In genomic region chr1:173489149-173489600, GRCh38 we compare ENCODE assay signal across 13 cellular contexts. TPM values are rescaled to one million over a fixed set of nuclear protein-coding genes. Genes with fewer than 3 reads are reported as not detected.
DNase-seq lines count a peak whose midpoint lies in the region; ATAC-seq, FAIRE-seq and TF ChIP-seq lines count a peak whose summit lies in the region.
"Had no signal": no experiment of that assay in that cellular context is flagged by ENCODE, and none has a peak within 500 bp of the region (broad histone marks: within the 10 kb centered on the region; RNA-seq: fewer than 3 reads in every experiment).

No MANE protein-coding gene starts in this region.

- no peaks in the 10 kb centered on the region for H3K79me2 ChIP-seq in DND-41 (ENCODE audit: insufficient read depth, low read length)
- 0 out of 3 replicates have a peak, but pooled peaks cover 2% of the 10 kb centered on the region for H3K79me2 ChIP-seq in K562 (ENCODE audit: control insufficient read depth, insufficient read depth, low read length)

- no peaks in the 10 kb centered on the region for H3K4me1 ChIP-seq in DND-41 (ENCODE audit: insufficient read depth, low read length)
- no peaks in the 10 kb centered on the region for H3K4me1 ChIP-seq in K562 (replicated peaks in 1 of 2; ENCODE audit: control insufficient read depth in 2 of 2, insufficient read depth in 2 of 2, low read length in 2 of 2)
- no peaks in the 10 kb centered on the region for H3K4me1 ChIP-seq in right lobe of liver
- no peaks in the 10 kb centered on the region for H3K4me1 ChIP-seq in tibial nerve
- H3K4me1 ChIP-seq: BLaER1 treated with 17β-estradiol and CSF1 and Interleukin-3, amounts not matched to agents 10 nM and 100 nM; colonic mucosa had no signal

- H3K4me2 ChIP-seq in DND-41 (ENCODE audit: insufficient read depth, low read length), result no peak overlapping the region
- H3K4me2 ChIP-seq in K562 (ENCODE audit: insufficient read depth, low read length), result no peak overlapping the region
- H3K4me2 ChIP-seq: BLaER1 treated with 17β-estradiol and CSF1 and Interleukin-3, amounts not matched to agents 10 nM and 100 nM; KMS-11 had no signal

- POLR2A ChIA-PET in K562 (lab: Yijun Ruan, JAX), result interaction anchor here (0.6 to 2.7 kb wide), 3 partner anchors 11 to 342 kb away, joined by 3 to 39 read pairs (median 3); partner anchors contain the start of gene PRDX6

- TF ChIP-seq CTCF in DND-41 (IDR thresholded peaks at IDR 0.05; ENCODE audit: borderline replicate concordance, extremely low read depth, low read length, poor library complexity, severe bottlenecking) (no peak), K562 (IDR thresholded peaks at IDR 0.05 in 2 of 3, conservative IDR thresholded peaks at IDR 0.05 in 1 of 3; ENCODE audit: insufficient read depth in 2 of 3, low read depth in 1 of 3, low read length in 3 of 3) (peak; percentile 34 to 47 (median 45); a peak in 3 of 6 replicates), right lobe of liver (IDR thresholded peaks at IDR 0.05) (no peak), tibial nerve (IDR thresholded peaks at IDR 0.05) (no peak)

- H3K4me3 ChIP-seq in DND-41 (ENCODE audit: low read depth in 1 of 2, low read length in 2 of 2) (no peak overlapping the region), K562 (no peak overlapping the region), right lobe of liver (no peak overlapping the region), tibial nerve (no peak overlapping the region)
- H3K4me3 ChIP-seq: BLaER1 treated with 17β-estradiol and CSF1 and Interleukin-3, amounts not matched to agents 10 nM and 100 nM; colonic mucosa had no signal

- intact Hi-C loops in K562 (cut with micrococcal nuclease), result no loop called here
- intact Hi-C loops in right lobe of liver (cut with DNase I), result no loop called here

- in situ Hi-C loops in K562 (cut with MboI), result no loop called here

- no peak overlapping the region for H3K9ac ChIP-seq in DND-41 (ENCODE audit: low read depth, low read length)
- no peak overlapping the region for H3K9ac ChIP-seq in K562 (ENCODE audit: insufficient read depth in 1 of 2, low read depth in 2 of 2, low read length in 2 of 2)
- H3K9ac ChIP-seq: BLaER1 treated with 17β-estradiol and CSF1 and Interleukin-3, amounts not matched to agents 10 nM and 100 nM; KMS-11 had no signal

- no TSS peak for BruUV-seq in K562 (replicated peaks; lab: Mats Ljungman, UMichigan)

- no peaks in the 10 kb centered on the region for H3K27me3 ChIP-seq in DND-41 (ENCODE audit: insufficient read depth, low read length, poor library complexity)
- no peaks in the 10 kb centered on the region for H3K27me3 ChIP-seq in K562 (ENCODE audit: control insufficient read depth in 2 of 2, insufficient read depth in 2 of 2, low read length in 2 of 2)
- H3K27me3 ChIP-seq in right lobe of liver, result no peaks in the 10 kb centered on the region
- H3K27me3 ChIP-seq in tibial nerve, result no peaks in the 10 kb centered on the region
- H3K27me3 ChIP-seq: BLaER1 treated with 17β-estradiol and CSF1 and Interleukin-3, amounts not matched to agents 10 nM and 100 nM; colonic mucosa had no signal

- H4K20me1 ChIP-seq in DND-41 (ENCODE audit: insufficient read depth, low read length) (no peaks in the 10 kb centered on the region), K562 (replicated peaks; ENCODE audit: control insufficient read depth, insufficient read depth, low read length) (no peaks in the 10 kb centered on the region)

- CTCF ChIA-PET in K562 (lab: Yijun Ruan, JAX; ENCODE audit: low intra/inter-chr PET ratio), result no interaction called here

- H3K36me3 ChIP-seq in DND-41 (ENCODE audit: insufficient read depth, low read length), result peaks cover 53% of the 10 kb centered on the region
- H3K36me3 ChIP-seq in K562 (ENCODE audit: control insufficient read depth, insufficient read depth, low read length), result peaks cover 52% of the 10 kb centered on the region
- peaks cover 3 to 50% (median 44%) of the 10 kb centered on the region in 4 donors for H3K36me3 ChIP-seq in right lobe of liver
- H3K36me3 ChIP-seq in tibial nerve, result peaks cover 13 to 86% (median 22%) of the 10 kb centered on the region in 3 donors

- FAIRE-seq in K562 (lab: Jason Lieb, UNC), result no peak

- TF ChIP-seq EP300 in Ishikawa (IDR thresholded peaks at IDR 0.05; ENCODE audit: borderline replicate concordance) (no peak), K562 (IDR thresholded peaks at IDR 0.05; ENCODE audit: low read length) (no peak), tibial nerve (IDR thresholded peaks at IDR 0.05) (no peak)

- WGBS in K562 (ENCODE audit: insufficient coverage, low coverage, missing lambda C conversion rate), result 75% methylated on average over 5 of the region's 5 CpGs
- WGBS in right lobe of liver (ENCODE audit: insufficient coverage, low coverage, low lambda C conversion rate, missing lambda C conversion rate), result 88% methylated on average over 5 of the region's 5 CpGs
- WGBS in tibial nerve, 2 donors, result 85 to 86% methylated on average over 5 of the region's 5 CpGs

- H3K9me1 ChIP-seq in K562 (ENCODE audit: control insufficient read depth, insufficient read depth, low read length), result no peaks in the 10 kb centered on the region

- H3K9me3 ChIP-seq in DND-41 (ENCODE audit: insufficient read depth, low read length, severe bottlenecking) (no peaks in the 10 kb centered on the region), K562 (replicated peaks; ENCODE audit: control insufficient read depth, insufficient read depth, low read depth, low read length) (no peaks in the 10 kb centered on the region; the same call in 1 of the 2 replicates), right lobe of liver (no peaks in the 10 kb centered on the region), tibial nerve (no peaks in the 10 kb centered on the region)
- H3K9me3 ChIP-seq: colonic mucosa had no signal

- no peak overlapping the region for H2AFZ ChIP-seq in DND-41 (ENCODE audit: low read depth, low read length)
- H2AFZ ChIP-seq in K562 (ENCODE audit: low read depth, low read length), result no peak overlapping the region

- TF ChIP-seq RAD21 in Ishikawa (IDR thresholded peaks at IDR 0.05; ENCODE audit: low read depth), result peak; percentile 18; the same call in 1 of the 2 replicates
- TF ChIP-seq RAD21 in K562 (CRISPR knock-in tag; conservative IDR thresholded peaks at IDR 0.05 in 1 of 2, IDR thresholded peaks at IDR 0.05 in 1 of 2), result peak in 1 of 2 experiments; percentile 54; a peak in 3 of 4 replicates

- TF ChIP-seq POLR2A in K562 (conservative IDR thresholded peaks at IDR 0.05), result peak; percentile 65
- TF ChIP-seq POLR2A in right lobe of liver (IDR thresholded peaks at IDR 0.05), result no peak
- TF ChIP-seq POLR2A in tibial nerve (IDR thresholded peaks at IDR 0.05), result no peak

- H3K27ac ChIP-seq in DND-41 (ENCODE audit: low read length) (no peak overlapping the region), K562 (ENCODE audit: extremely low read depth, low read depth, low read length) (no peak overlapping the region), right lobe of liver (no peak overlapping the region), tibial nerve (no peak overlapping the region)
- H3K27ac ChIP-seq: BLaER1 treated with 17β-estradiol and CSF1 and Interleukin-3, amounts not matched to agents 10 nM and 100 nM; colonic mucosa; KMS-11 had no signal

- ATAC-seq in DND-41 (ENCODE audit: insufficient read depth, low read depth) (peak; percentile 29; the same call in 1 of the 3 replicates), K562 (peak; percentile 85), right lobe of liver (peak in 3 of 4 donors; percentile 37 to 47 (median 45))

- DNase-seq in DND-41 (no peak), K562 (ENCODE audit: extremely low read depth in 1 of 4, low spot score in 3 of 4) (peak in 2 of 4 experiments; percentile 36 to 58), right lobe of liver (no peak), NCI-H1417 (lab: John Stamatoyannopoulos, UW) (no peak), tibial nerve (ENCODE audit: low spot score in 2 of 2) (no peak), germinal center (ENCODE audit: low spot score) (no peak)
- no peak for DNase-seq in stimulated activated CD4-positive, alpha-beta T cell treated with anti-CD3 and anti-CD28 coated beads, Interleukin-4, amount 100 ng/mL, for 1 hour
- DNase-seq: colonic mucosa, NCI-H226, T-helper 9 cell had no signal

TF ChIP-seq in Ishikawa, 13 proteins besides CTCF, POLR2A, EP300 and RAD21 (continues in another document):
- no peak for TF ChIP-seq ZBTB7A (IDR thresholded peaks at IDR 0.05; ENCODE audit: low read depth)
- TF ChIP-seq YY1 (IDR thresholded peaks at IDR 0.05; ENCODE audit: low read depth), result no peak

TF ChIP-seq in K562, 482 proteins besides CTCF, POLR2A, EP300 and RAD21 (continues in another document):
- peak; percentile 51 for TF ChIP-seq RBM22 (IDR thresholded peaks at IDR 0.05; ENCODE audit: low read depth, low read length, poor library complexity, severe bottlenecking)

RNA-seq across cellular contexts. Expression of gene PRDX6, which starts 12.0 kb away (rescaled TPM):
- 92.6 and 207 TPM in 2 replicates for total RNA-seq in K562 (2011; cell fraction: chromatin; rRNA removed; ENCODE audit: low replicate concordance)
- total RNA-seq in K562 (2011; cell fraction: nucleolus; rRNA removed), result 94.7 and 99.7 TPM in 2 replicates
- 162 and 225 TPM in 2 replicates for total RNA-seq in K562 (2011; cell fraction: nucleoplasm; rRNA removed)
- total RNA-seq in K562 (2014; rRNA removed) (288 and 356 TPM in 2 replicates), K562 (2014; rRNA removed; fragmentation: Illumina TruSeq; extraction: Trizol) (610 and 692 TPM in 2 replicates), K562 (2015; rRNA removed; fragmentation: Illumina TruSeq; extraction: Trizol) (447 and 473 TPM in 2 replicates), K562 (2021) (540 and 565 TPM in 2 replicates), right lobe of liver (100 to 1,000 TPM; 213 to 552 (median 407) TPM), tibial nerve (100 to 1,000 TPM; 285 to 478 (median 439) TPM)
- polyA plus RNA-seq in K562 (2011; rRNA removed) (667 and 707 TPM in 2 replicates), K562 (2014; fragmentation: Illumina TruSeq; extraction: Trizol) (636 and 642 TPM in 2 replicates), K562 (2014; fragmentation: Nextera tagmentation; extraction: Ambion mirVana) (1,000 to 10,000 TPM in 1 of 2 experiments, 100 to 1,000 TPM in 1; 884 to 1,082 TPM), K562 (2014; rRNA removed) (277 and 291 TPM in 2 replicates)
- 284 and 513 TPM in 2 replicates for polyA plus RNA-seq in K562 (2011; cell fraction: cytosol; rRNA removed)
- polyA plus RNA-seq in K562 (2011; cell fraction: nucleus; rRNA removed), result 318 and 427 TPM in 2 replicates
- 371 and 470 TPM in 2 replicates for polyA plus RNA-seq in K562 (2012)
- 909 and 927 TPM in 2 replicates for polyA minus RNA-seq in K562 (2011; rRNA and poly(A)+ RNA removed)
- polyA minus RNA-seq in K562 (2011; cell fraction: cytosol; rRNA and poly(A)+ RNA removed), result 447 and 551 TPM in 2 replicates
- polyA minus RNA-seq in K562 (2011; cell fraction: nucleus; rRNA and poly(A)+ RNA removed), result 125 and 223 TPM in 2 replicates

Comparison
In these comparisons a context has a peak if more than half of its experiments do, and no peak if none do; other contexts are left out.
1. ATAC-seq: peak in every context shown above with its lines; median percentile 85 in K562; 45 in right lobe of liver; 29 in DND-41.
2. CTCF ChIP-seq: peak in K562 (3 of 3); none in DND-41 (single experiment), right lobe of liver (0 of 4) and tibial nerve (0 of 5).